3 cellular contexts compared by ENCODE assay signal in the genomic region with DNA sequence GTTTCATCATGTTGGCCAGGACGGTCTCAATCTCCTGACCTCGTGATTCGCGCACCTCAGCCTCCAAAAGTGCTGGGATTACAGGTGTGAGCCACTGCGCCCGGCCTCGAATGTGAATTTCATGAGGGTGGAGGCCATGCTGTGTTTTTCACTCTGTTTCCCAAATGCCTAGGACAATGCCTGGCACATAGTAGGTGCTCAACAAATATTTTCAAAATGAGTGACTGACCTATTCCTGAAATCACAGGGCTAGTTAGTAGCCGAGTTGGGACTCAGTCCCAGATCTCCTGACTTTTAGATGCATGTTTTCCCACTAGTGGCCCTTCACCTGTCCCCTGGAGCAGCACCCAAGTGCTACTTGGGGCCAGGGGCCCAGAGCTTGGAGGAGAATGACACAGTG.
TF ChIP-seq lines count a peak whose summit lies in the region.

No MANE protein-coding gene starts in this region.

TF ChIP-seq in A549, 52 proteins besides CTCF, POLR2A, EP300 and RAD21:
- no peak for TF ChIP-seq SMC3 (IDR thresholded peaks at IDR 0.05)
- no peak for TF ChIP-seq ZSCAN20 (CRISPR knock-in tag; IDR thresholded peaks at IDR 0.05)
- TF ChIP-seq, protein P1, sequence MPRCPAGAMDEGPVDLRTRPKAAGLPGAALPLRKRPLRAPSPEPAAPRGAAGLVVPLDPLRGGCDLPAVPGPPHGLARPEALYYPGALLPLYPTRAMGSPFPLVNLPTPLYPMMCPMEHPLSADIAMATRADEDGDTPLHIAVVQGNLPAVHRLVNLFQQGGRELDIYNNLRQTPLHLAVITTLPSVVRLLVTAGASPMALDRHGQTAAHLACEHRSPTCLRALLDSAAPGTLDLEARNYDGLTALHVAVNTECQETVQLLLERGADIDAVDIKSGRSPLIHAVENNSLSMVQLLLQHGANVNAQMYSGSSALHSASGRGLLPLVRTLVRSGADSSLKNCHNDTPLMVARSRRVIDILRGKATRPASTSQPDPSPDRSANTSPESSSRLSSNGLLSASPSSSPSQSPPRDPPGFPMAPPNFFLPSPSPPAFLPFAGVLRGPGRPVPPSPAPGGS (IDR thresholded peaks at IDR 0.05), result no peak
- no peak for TF ChIP-seq HDAC2 (IDR thresholded peaks at IDR 0.05)
- TF ChIP-seq RNF2 (IDR thresholded peaks at IDR 0.05; ENCODE audit: borderline replicate concordance, low read depth), result no peak
- TF ChIP-seq, protein P2, sequence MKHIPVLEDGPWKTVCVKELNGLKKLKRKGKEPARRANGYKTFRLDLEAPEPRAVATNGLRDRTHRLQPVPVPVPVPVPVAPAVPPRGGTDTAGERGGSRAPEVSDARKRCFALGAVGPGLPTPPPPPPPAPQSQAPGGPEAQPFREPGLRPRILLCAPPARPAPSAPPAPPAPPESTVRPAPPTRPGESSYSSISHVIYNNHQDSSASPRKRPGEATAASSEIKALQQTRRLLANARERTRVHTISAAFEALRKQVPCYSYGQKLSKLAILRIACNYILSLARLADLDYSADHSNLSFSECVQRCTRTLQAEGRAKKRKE (CRISPR knock-in tag; IDR thresholded peaks at IDR 0.05; ENCODE audit: low read depth), result no peak

TF ChIP-seq in K562, 482 proteins besides CTCF, POLR2A, EP300 and RAD21:
- TF ChIP-seq SUPT5H (IDR thresholded peaks at IDR 0.05) (no peak), IRF2 (CRISPR knock-in tag; IDR thresholded peaks at IDR 0.05) (no peak), ZKSCAN1 (IDR thresholded peaks at IDR 0.05; ENCODE audit: low read depth, low read length) (peak; percentile 91)
- TF ChIP-seq, protein P3, sequence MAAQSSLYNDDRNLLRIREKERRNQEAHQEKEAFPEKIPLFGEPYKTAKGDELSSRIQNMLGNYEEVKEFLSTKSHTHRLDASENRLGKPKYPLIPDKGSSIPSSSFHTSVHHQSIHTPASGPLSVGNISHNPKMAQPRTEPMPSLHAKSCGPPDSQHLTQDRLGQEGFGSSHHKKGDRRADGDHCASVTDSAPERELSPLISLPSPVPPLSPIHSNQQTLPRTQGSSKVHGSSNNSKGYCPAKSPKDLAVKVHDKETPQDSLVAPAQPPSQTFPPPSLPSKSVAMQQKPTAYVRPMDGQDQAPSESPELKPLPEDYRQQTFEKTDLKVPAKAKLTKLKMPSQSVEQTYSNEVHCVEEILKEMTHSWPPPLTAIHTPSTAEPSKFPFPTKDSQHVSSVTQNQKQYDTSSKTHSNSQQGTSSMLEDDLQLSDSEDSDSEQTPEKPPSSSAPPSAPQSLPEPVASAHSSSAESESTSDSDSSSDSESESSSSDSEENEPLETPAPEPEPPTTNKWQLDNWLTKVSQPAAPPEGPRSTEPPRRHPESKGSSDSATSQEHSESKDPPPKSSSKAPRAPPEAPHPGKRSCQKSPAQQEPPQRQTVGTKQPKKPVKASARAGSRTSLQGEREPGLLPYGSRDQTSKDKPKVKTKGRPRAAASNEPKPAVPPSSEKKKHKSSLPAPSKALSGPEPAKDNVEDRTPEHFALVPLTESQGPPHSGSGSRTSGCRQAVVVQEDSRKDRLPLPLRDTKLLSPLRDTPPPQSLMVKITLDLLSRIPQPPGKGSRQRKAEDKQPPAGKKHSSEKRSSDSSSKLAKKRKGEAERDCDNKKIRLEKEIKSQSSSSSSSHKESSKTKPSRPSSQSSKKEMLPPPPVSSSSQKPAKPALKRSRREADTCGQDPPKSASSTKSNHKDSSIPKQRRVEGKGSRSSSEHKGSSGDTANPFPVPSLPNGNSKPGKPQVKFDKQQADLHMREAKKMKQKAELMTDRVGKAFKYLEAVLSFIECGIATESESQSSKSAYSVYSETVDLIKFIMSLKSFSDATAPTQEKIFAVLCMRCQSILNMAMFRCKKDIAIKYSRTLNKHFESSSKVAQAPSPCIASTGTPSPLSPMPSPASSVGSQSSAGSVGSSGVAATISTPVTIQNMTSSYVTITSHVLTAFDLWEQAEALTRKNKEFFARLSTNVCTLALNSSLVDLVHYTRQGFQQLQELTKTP (IDR thresholded peaks at IDR 0.05; ENCODE audit: low read depth in 1 of 2, partially characterized antibody in 2 of 2), result no peak
- TF ChIP-seq, protein P4, sequence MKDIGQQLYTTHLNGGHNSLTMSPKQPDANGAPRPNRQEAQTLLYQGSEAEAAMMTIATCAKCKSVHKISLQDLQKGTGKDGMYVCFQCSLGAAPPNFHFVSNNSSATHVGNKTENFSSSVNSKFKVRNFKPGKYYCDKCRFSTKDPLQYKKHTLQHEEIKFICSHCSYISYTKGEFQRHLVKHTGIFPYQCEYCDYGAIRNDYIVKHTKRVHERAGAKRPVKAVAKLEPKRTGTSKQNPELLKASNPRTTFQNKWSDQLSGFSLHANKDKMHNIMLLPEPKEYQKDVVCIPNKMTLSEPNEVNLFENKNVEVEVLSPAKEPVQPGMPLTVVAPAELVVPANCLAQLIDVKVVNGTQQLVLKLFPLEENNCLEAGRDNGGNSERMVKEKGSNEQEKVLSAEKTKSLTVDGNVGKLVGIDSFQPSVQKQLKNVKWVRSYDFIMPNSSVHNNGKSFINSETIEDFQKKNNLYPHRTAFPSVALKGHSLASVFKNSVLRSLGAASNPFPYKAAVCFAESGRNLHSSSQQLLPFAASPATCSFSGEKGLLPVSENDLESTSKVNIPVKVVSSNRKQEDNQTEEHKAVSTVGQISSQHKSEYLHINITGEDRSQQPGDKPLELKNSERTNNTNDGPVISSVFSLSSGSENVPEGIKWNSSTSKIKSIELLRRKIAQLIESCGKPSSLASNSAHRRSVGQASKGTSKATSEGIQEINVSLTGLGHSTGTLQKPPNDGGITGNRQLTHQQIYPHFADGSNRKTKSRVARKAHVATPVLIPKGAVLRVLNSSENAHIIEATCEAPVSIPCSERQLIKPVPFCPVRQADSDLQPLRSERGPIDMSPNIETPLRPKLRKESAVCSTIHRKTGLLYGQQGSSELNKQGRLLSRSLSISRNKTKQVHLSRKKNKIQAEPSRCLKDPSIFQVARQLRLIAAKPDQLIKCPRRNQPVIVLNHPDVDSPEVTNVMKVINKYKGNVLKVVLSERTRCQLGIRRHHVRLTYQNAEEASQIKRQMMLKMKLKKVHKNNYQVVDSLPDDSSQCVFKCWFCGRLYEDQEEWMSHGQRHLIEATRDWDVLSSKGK (CRISPR knock-in tag; IDR thresholded peaks at IDR 0.05), result no peak

TF ChIP-seq in WTC11, 78 proteins besides CTCF, POLR2A, EP300 and RAD21:
- TF ChIP-seq TCF7 (CRISPR knock-in tag; IDR thresholded peaks at IDR 0.05; ENCODE audit: low read depth) (no peak), GTF2I (CRISPR knock-in tag; conservative IDR thresholded peaks at IDR 0.05) (no peak), ZNF396 (CRISPR knock-in tag; IDR thresholded peaks at IDR 0.05; ENCODE audit: borderline replicate concordance) (no peak), TEAD1 (CRISPR knock-in tag; IDR thresholded peaks at IDR 0.05) (no peak)
- TF ChIP-seq, protein P5, sequence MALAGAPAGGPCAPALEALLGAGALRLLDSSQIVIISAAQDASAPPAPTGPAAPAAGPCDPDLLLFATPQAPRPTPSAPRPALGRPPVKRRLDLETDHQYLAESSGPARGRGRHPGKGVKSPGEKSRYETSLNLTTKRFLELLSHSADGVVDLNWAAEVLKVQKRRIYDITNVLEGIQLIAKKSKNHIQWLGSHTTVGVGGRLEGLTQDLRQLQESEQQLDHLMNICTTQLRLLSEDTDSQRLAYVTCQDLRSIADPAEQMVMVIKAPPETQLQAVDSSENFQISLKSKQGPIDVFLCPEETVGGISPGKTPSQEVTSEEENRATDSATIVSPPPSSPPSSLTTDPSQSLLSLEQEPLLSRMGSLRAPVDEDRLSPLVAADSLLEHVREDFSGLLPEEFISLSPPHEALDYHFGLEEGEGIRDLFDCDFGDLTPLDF (CRISPR knock-in tag; IDR thresholded peaks at IDR 0.05), result no peak
- TF ChIP-seq, protein P6, sequence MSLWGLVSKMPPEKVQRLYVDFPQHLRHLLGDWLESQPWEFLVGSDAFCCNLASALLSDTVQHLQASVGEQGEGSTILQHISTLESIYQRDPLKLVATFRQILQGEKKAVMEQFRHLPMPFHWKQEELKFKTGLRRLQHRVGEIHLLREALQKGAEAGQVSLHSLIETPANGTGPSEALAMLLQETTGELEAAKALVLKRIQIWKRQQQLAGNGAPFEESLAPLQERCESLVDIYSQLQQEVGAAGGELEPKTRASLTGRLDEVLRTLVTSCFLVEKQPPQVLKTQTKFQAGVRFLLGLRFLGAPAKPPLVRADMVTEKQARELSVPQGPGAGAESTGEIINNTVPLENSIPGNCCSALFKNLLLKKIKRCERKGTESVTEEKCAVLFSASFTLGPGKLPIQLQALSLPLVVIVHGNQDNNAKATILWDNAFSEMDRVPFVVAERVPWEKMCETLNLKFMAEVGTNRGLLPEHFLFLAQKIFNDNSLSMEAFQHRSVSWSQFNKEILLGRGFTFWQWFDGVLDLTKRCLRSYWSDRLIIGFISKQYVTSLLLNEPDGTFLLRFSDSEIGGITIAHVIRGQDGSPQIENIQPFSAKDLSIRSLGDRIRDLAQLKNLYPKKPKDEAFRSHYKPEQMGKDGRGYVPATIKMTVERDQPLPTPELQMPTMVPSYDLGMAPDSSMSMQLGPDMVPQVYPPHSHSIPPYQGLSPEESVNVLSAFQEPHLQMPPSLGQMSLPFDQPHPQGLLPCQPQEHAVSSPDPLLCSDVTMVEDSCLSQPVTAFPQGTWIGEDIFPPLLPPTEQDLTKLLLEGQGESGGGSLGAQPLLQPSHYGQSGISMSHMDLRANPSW (CRISPR knock-in tag; conservative IDR thresholded peaks at IDR 0.05; ENCODE audit: low read depth), result no peak
- TF ChIP-seq, protein P7, sequence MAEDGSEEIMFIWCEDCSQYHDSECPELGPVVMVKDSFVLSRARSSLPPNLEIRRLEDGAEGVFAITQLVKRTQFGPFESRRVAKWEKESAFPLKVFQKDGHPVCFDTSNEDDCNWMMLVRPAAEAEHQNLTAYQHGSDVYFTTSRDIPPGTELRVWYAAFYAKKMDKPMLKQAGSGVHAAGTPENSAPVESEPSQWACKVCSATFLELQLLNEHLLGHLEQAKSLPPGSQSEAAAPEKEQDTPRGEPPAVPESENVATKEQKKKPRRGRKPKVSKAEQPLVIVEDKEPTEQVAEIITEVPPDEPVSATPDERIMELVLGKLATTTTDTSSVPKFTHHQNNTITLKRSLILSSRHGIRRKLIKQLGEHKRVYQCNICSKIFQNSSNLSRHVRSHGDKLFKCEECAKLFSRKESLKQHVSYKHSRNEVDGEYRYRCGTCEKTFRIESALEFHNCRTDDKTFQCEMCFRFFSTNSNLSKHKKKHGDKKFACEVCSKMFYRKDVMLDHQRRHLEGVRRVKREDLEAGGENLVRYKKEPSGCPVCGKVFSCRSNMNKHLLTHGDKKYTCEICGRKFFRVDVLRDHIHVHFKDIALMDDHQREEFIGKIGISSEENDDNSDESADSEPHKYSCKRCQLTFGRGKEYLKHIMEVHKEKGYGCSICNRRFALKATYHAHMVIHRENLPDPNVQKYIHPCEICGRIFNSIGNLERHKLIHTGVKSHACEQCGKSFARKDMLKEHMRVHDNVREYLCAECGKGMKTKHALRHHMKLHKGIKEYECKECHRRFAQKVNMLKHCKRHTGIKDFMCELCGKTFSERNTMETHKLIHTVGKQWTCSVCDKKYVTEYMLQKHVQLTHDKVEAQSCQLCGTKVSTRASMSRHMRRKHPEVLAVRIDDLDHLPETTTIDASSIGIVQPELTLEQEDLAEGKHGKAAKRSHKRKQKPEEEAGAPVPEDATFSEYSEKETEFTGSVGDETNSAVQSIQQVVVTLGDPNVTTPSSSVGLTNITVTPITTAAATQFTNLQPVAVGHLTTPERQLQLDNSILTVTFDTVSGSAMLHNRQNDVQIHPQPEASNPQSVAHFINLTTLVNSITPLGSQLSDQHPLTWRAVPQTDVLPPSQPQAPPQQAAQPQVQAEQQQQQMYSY (CRISPR knock-in tag; IDR thresholded peaks at IDR 0.05), result no peak
TF ChIP-seq in WTC11: peak in this region for 0.
